8 cellular contexts compared by ENCODE assay signal in genomic region chrX:119693032-119693995, GRCh38. TPM values are rescaled to one million over a fixed set of nuclear protein-coding genes. Genes with fewer than 3 reads are reported as not detected.
DNase-seq lines count a peak whose midpoint lies in the region; TF ChIP-seq lines count a peak whose summit lies in the region.

TSS of gene SEPTIN6 (minus strand) at chrX:119693168. CDS start at chrX:119693105, 63 bp downstream.

- peaks cover 0 to 2% (median 0%) of the 10 kb centered on the region in 3 donors for H3K27me3 ChIP-seq in sigmoid colon

- CTCF ChIA-PET in HEK293T (lab: Yijun Ruan, JAX), result interaction anchor here (1.0 to 1.7 kb wide), 2 partner anchors 36 to 83 kb away, joined by 3 to 4 read pairs; no protein-coding TSS in a partner anchor

- peak; percentile 13 for TF ChIP-seq CTCF in GM12865 (IDR thresholded peaks at IDR 0.05; ENCODE audit: insufficient read depth, low read depth, low read length, missing control alignments)
- TF ChIP-seq CTCF in sigmoid colon (IDR thresholded peaks at IDR 0.05), result no peak

- peak within 1 kb of the TSS; percentile 55 for H3K27ac ChIP-seq in angular gyrus (ENCODE audit: low read depth, low read length)
- peak within 1 kb of the TSS; percentile 86 to 93 (median 91) for H3K27ac ChIP-seq in sigmoid colon

- DNase-seq in GM12865 (ENCODE audit: low read depth), result peak; percentile 94
- peak; percentile 79 for DNase-seq in HEK293T (ENCODE audit: extremely low spot score)
- DNase-seq in NAMALWA (ENCODE audit: low spot score), result peak; percentile 91
- peak in 43 of 51 donors; percentile 1 to 80 (median 32) for DNase-seq in hypothalamus (lab: John Stamatoyannopoulos, UW)
- DNase-seq in sigmoid colon, result peak; percentile 83
- no peak for DNase-seq in cortex of kidney (lab: John Stamatoyannopoulos, UW)

- peak; percentile 41 to 76 for TF ChIP-seq POLR2A in sigmoid colon (IDR thresholded peaks at IDR 0.05)

- POLR2A ChIA-PET in HEK293T (lab: Yijun Ruan, JAX), result interaction anchor here (0.7 to 1.8 kb wide), 8 partner anchors 8 to 119 kb away, joined by 3 to 9 read pairs (median 5); partner anchors contain the start of genes RPL39, SOWAHD and UBE2A

- intact Hi-C loops in T-helper 2 cell treated with Interferon-gamma antibody and Interleukin-4, amounts not matched to agents 100 ng/mL and 5 ng/mL, for 36 hours (cut with micrococcal nuclease), result loop anchor here (1.0 to 2.0 kb wide), 5 partner anchors 15 to 225 kb away; partner anchors contain the start of genes NKRF, SLC25A5 and UBE2A
- intact Hi-C loops in sigmoid colon (cut with DNase I), result loop anchor here (5.0 to 10.0 kb wide), 2 partner anchors 99 to 181 kb away; partner anchors contain the start of genes NDUFA1, RNF113A and RPL39

- H3K4me3 ChIP-seq in GM12865 (ENCODE audit: low read depth, low read length) (peak within 1 kb of the TSS; percentile 82), sigmoid colon (peak within 1 kb of the TSS; percentile 69 to 80 (median 78))

- 5 to 9% methylated on average over 59 of the region's 59 CpGs for WGBS in sigmoid colon, 2 donors

- H3K9me3 ChIP-seq in sigmoid colon, result no peaks in the 10 kb centered on the region

- peaks cover 0 to 20% (median 11%) of the 10 kb centered on the region in 4 donors for H3K4me1 ChIP-seq in sigmoid colon

- peak in 1 of 4 donors; percentile 5 for TF ChIP-seq EP300 in sigmoid colon (IDR thresholded peaks at IDR 0.05)

- no peaks in the 10 kb centered on the region for H3K36me3 ChIP-seq in sigmoid colon

TF ChIP-seq in HEK293T, 16 proteins besides CTCF, POLR2A, EP300 and RAD21:
- TF ChIP-seq HDGF (IDR thresholded peaks at IDR 0.05; ENCODE audit: borderline replicate concordance) (no peak), FOXM1 (IDR thresholded peaks at IDR 0.05; ENCODE audit: borderline replicate concordance) (peak; percentile 63; the same call in 1 of the 2 replicates), BHLHE40 (IDR thresholded peaks at IDR 0.05; ENCODE audit: borderline replicate concordance) (peak; percentile 72; the same call in 1 of the 2 replicates)

RNA-seq across cellular contexts. Expression of gene SEPTIN6, which starts in this region (rescaled TPM):
- 298 and 304 TPM in 2 replicates for total RNA-seq in T-helper 2 cell treated with Interferon-gamma antibody and Interleukin-4, amounts not matched to agents 100 ng/mL and 5 ng/mL, for 36 hours
- total RNA-seq in sigmoid colon, result 100 to 1,000 TPM in 1 of 4 donors, 10 to 100 TPM in 3; 48.2 to 103 (median 69.4) TPM
- polyA plus RNA-seq in sigmoid colon, result 10 to 100 TPM in 1 of 3 donors, 1 to 10 TPM in 2; 5.3 to 32.5 (median 6.0) TPM
